ENCODE assay signal across 9 cellular contexts in genomic region chr7:90178592-90179279, GRCh38. TPM values are rescaled to one million over a fixed set of nuclear protein-coding genes. Genes with fewer than 3 reads are reported as not detected.
A peak's percentile ranks its signal among the peaks of the same experiment; 100 is the strongest.
DNase-seq lines count a peak whose midpoint lies in the region; ATAC-seq and TF ChIP-seq lines count a peak whose summit lies in the region.
"Had no signal": no experiment of that assay in that cellular context is flagged by ENCODE, and none has a peak within 500 bp of the region (broad histone marks: within the 10 kb centered on the region; RNA-seq: fewer than 3 reads in every experiment).

No MANE protein-coding gene starts in this region.

- CTCF ChIA-PET in activated CD8-positive, alpha-beta T cell treated with anti-CD3 and anti-CD28 coated beads for 36 hours (lab: Charles Lee): interaction anchor here (1.1 to 1.6 kb wide), 4 partner anchors 33 to 277 kb away, joined by 3 to 8 read pairs (median 4); partner anchors contain the start of gene STEAP2

- WGBS in mesendoderm (ENCODE audit: extremely low coverage, insufficient coverage, low lambda C conversion rate): no CpG with 5 or more reads among the region's 6 CpGs

- H3K9ac ChIP-seq in mesendoderm (ENCODE audit: low read length): no peak overlapping the region

- no peak overlapping the region for H3K4me2 ChIP-seq in mesendoderm (ENCODE audit: low read length)

- intact Hi-C loops in activated CD8-positive, alpha-beta T cell treated with anti-CD3 and anti-CD28 coated beads for 36 hours (cut with micrococcal nuclease): no loop called here

- peak overlapping the region; percentile 83 for H3K27ac Mint-ChIP-seq in activated CD8-positive, alpha-beta T cell treated with anti-CD3 and anti-CD28 coated beads for 36 hours
- no peak overlapping the region for H3K27ac Mint-ChIP-seq in type B pancreatic cell
- H3K27ac Mint-ChIP-seq: nephron had no signal

- no peak overlapping the region for H4K5ac ChIP-seq in mesendoderm (ENCODE audit: low read length)

- no peaks in the 10 kb centered on the region for H3K36me3 ChIP-seq in mesendoderm (ENCODE audit: control insufficient read depth, insufficient read depth, low read length)

- H3K56ac ChIP-seq in mesendoderm (ENCODE audit: low read length): no peak overlapping the region

- H3K79me1 ChIP-seq in mesendoderm (ENCODE audit: low read length): no peaks in the 10 kb centered on the region

- no peak overlapping the region for H3K4ac ChIP-seq in mesendoderm (ENCODE audit: low read depth, low read length)

- H2BK5ac ChIP-seq in mesendoderm (ENCODE audit: low read length): no peak overlapping the region

- no peaks in the 10 kb centered on the region for H3K36me3 Mint-ChIP-seq in activated CD8-positive, alpha-beta T cell treated with anti-CD3 and anti-CD28 coated beads for 36 hours (ENCODE audit: low read depth)
- no peaks in the 10 kb centered on the region for H3K36me3 Mint-ChIP-seq in type B pancreatic cell

- no peaks in the 10 kb centered on the region for H3K4me1 ChIP-seq in mesendoderm (ENCODE audit: control insufficient read depth, low read depth, low read length)

- no peak overlapping the region for H2BK15ac ChIP-seq in mesendoderm (replicated peaks; ENCODE audit: low read depth)

- peaks cover 2% of the 10 kb centered on the region for H3K9me3 Mint-ChIP-seq in activated CD8-positive, alpha-beta T cell treated with anti-CD3 and anti-CD28 coated beads for 36 hours
- H3K9me3 Mint-ChIP-seq in type B pancreatic cell: no peaks in the 10 kb centered on the region
- H3K9me3 Mint-ChIP-seq: nephron had no signal

- TF ChIP-seq CTCF in activated CD8-positive, alpha-beta T cell treated with anti-CD3 and anti-CD28 coated beads for 36 hours (IDR thresholded peaks at IDR 0.05): no peak
- TF ChIP-seq CTCF in type B pancreatic cell (conservative IDR thresholded peaks at IDR 0.05): no peak

- POLR2A ChIA-PET in activated CD8-positive, alpha-beta T cell treated with anti-CD3 and anti-CD28 coated beads for 36 hours (lab: Charles Lee): interaction anchor here (1.2 to 1.5 kb wide), 3 partner anchors 9 to 65 kb away, joined by 3 to 4 read pairs (median 4); partner anchors contain the start of gene STEAP2

- H3K18ac ChIP-seq in mesendoderm (ENCODE audit: low read length): no peak overlapping the region

- ATAC-seq in GM21360 (IDR thresholded peaks at IDR 0.05; ENCODE audit: unreplicated experiment): peak; percentile 92
- ATAC-seq in HG03520 (IDR thresholded peaks at IDR 0.05; ENCODE audit: unreplicated experiment): peak; percentile 95
- ATAC-seq in activated CD8-positive, alpha-beta T cell treated with anti-CD3 and anti-CD28 coated beads for 36 hours: peak; percentile 97

- H3K4me3 ChIP-seq in mesendoderm (ENCODE audit: low read length): no peak overlapping the region

- DNase-seq in EH (ENCODE audit: low read depth) (peak; percentile 87), mesendoderm (peak; percentile 18), type B pancreatic cell (ENCODE audit: extremely low spot score, unreplicated experiment) (no peak), NCI-H2196 treated with DMSO at 0.1 percent for 48 hours (lab: John Stamatoyannopoulos, UW; ENCODE audit: unreplicated experiment) (no peak)
- DNase-seq in activated CD8-positive, alpha-beta T cell treated with anti-CD3 and anti-CD28 coated beads for 36 hours: peak; percentile 37
- no peak for DNase-seq in stimulated activated CD8-positive, alpha-beta memory T cell treated with anti-CD3 and anti-CD28 coated beads, Interleukin-4, amount 100 ng/mL, for 48 hours

- H3K27me3 Mint-ChIP-seq in activated CD8-positive, alpha-beta T cell treated with anti-CD3 and anti-CD28 coated beads for 36 hours: peaks cover 11% of the 10 kb centered on the region
- H3K27me3 Mint-ChIP-seq in type B pancreatic cell: no peaks in the 10 kb centered on the region

- no peaks in the 10 kb centered on the region for H3K79me2 ChIP-seq in mesendoderm (ENCODE audit: control insufficient read depth, insufficient read depth, low read length)

- no peak overlapping the region for H2AK5ac ChIP-seq in mesendoderm (ENCODE audit: low read length)

- H3K27ac ChIP-seq in mesendoderm (ENCODE audit: low read depth, low read length): no peak overlapping the region

- H3K4me1 Mint-ChIP-seq in activated CD8-positive, alpha-beta T cell treated with anti-CD3 and anti-CD28 coated beads for 36 hours (ENCODE audit: low read depth): peaks cover 28% of the 10 kb centered on the region
- H3K4me1 Mint-ChIP-seq in type B pancreatic cell (ENCODE audit: unreplicated experiment): no peaks in the 10 kb centered on the region
- H3K4me1 Mint-ChIP-seq: nephron had no signal

- H2BK120ac ChIP-seq in mesendoderm (ENCODE audit: low read depth, low read length): no peak overlapping the region

- no peaks in the 10 kb centered on the region for H3K27me3 ChIP-seq in mesendoderm (ENCODE audit: insufficient read depth, low read length, poor library complexity)

- H3K23ac ChIP-seq in mesendoderm (ENCODE audit: low read length): no peak overlapping the region

- no peak overlapping the region for H3K4me3 Mint-ChIP-seq in activated CD8-positive, alpha-beta T cell treated with anti-CD3 and anti-CD28 coated beads for 36 hours
- H3K4me3 Mint-ChIP-seq in type B pancreatic cell: no peak overlapping the region
- H3K4me3 Mint-ChIP-seq: nephron had no signal

- no peak overlapping the region for H4K8ac ChIP-seq in mesendoderm (ENCODE audit: low read depth, low read length)

RNA-seq across cellular contexts. Expression of gene STEAP1, which starts 24.5 kb away (rescaled TPM):
- under 1 TPM; 0.27 to 0.51 TPM for total RNA-seq in activated CD8-positive, alpha-beta T cell treated with anti-CD3 and anti-CD28 coated beads for 36 hours
- 5.9 TPM for polyA plus RNA-seq in mesendoderm (2013, experiment 1 of 2)
- polyA plus RNA-seq in mesendoderm (2013, experiment 2 of 2): 5.4 TPM
- 2.9 and 3.4 TPM in 2 replicates for total RNA-seq in type B pancreatic cell (ENCODE audit: low replicate concordance)

RNA-seq across cellular contexts. Expression of gene STEAP2, which starts 32.8 kb away (rescaled TPM):
- not detected for total RNA-seq in activated CD8-positive, alpha-beta T cell treated with anti-CD3 and anti-CD28 coated beads for 36 hours
- polyA plus RNA-seq in mesendoderm (2013, experiment 1 of 2): 4.8 TPM
- polyA plus RNA-seq in mesendoderm (2013, experiment 2 of 2): 5.1 TPM
- 1.7 and 3.3 TPM in 2 replicates for total RNA-seq in type B pancreatic cell (ENCODE audit: low replicate concordance)

Comparison
In these comparisons a context has a peak if more than half of its experiments do, and no peak if none do; other contexts are left out.
1. DNase-seq: peak in EH (single experiment), activated CD8-positive, alpha-beta T cell treated with anti-CD3 and anti-CD28 coated beads for 36 hours (single experiment) and mesendoderm (single experiment); none in type B pancreatic cell (single experiment), NCI-H2196 treated with DMSO at 0.1 percent for 48 hours (single experiment) and stimulated activated CD8-positive, alpha-beta memory T cell treated with anti-CD3 and anti-CD28 coated beads, Interleukin-4, amount 100 ng/mL, for 48 hours (single experiment).
2. Peak in every context shown above with its lines, with median percentiles within 50 percentile points of each other: ATAC-seq.